Comparison of ENCODE assay signal across 14 cellular contexts in the genomic region with DNA sequence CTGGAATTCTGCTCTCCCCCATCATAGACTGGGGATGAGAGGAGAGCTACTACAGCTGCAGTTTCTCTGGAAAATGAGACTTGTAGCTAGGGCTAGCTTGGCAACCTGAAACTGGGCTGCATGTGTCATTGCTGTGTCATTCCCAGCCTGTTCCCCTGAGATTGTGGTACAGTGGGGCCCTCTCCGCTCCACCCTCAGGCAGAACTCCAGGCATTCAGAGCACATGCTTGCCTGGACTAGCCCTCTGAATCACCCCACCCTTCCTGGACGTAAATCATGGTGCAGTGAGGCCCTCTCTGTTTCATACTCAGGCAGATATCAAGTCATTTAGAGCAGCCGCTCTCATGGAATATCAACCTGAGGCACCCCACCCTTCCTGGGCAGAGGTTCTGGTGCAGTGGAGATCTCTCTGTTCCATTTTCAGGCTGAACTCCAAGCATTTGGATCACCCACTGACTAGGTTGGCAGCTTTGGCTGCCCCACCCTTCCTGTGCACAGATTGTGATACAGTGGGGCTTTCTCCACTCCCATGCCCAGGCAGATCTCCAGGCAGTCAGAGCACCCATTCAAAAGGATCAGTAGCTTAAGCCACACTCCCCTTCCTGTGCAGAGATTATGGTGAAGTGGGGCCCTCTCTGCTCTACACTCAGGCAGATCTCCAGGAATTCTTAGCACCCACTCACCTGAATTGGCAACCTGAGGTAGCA.
DNase-seq lines count a peak whose midpoint lies in the region; ATAC-seq, FAIRE-seq and TF ChIP-seq lines count a peak whose summit lies in the region.
"Had no signal": no experiment of that assay in that cellular context is flagged by ENCODE, and none has a peak within 500 bp of the region (broad histone marks: within the 10 kb centered on the region; RNA-seq: fewer than 3 reads in every experiment).

No MANE protein-coding gene starts in this region.

- no peak for TF ChIP-seq CTCF in HFFc6 (IDR thresholded peaks at IDR 0.05)
- TF ChIP-seq CTCF in mucosa of descending colon (IDR thresholded peaks at IDR 0.05), result no peak
- no peak for TF ChIP-seq CTCF in GM10248 (IDR thresholded peaks at IDR 0.05; ENCODE audit: control extremely low read depth, extremely low read depth, low read depth, missing control alignments)

- H3K4me1 Mint-ChIP-seq in HFFc6 (ENCODE audit: low read depth), result peaks cover 18% of the 10 kb centered on the region; the same call in 1 of the 2 replicates
- no peaks in the 10 kb centered on the region for H3K4me1 Mint-ChIP-seq in activated CD4-positive, alpha-beta T cell treated with anti-CD3 and anti-CD28 coated beads for 36 hours

- intact Hi-C loops in mucosa of descending colon (cut with DNase I, micrococcal nuclease), result no loop called here
- intact Hi-C loops in activated CD4-positive, alpha-beta T cell treated with anti-CD3 and anti-CD28 coated beads for 36 hours (cut with DNase I, micrococcal nuclease), result loop anchor here (2.0 to 5.0 kb wide), 2 partner anchors 998 to 999 kb away; no protein-coding TSS in a partner anchor

- ATAC-seq in mucosa of descending colon, result no peak
- no peak for ATAC-seq in activated CD4-positive, alpha-beta T cell treated with anti-CD3 and anti-CD28 coated beads for 36 hours
- ATAC-seq: gastrocnemius medialis had no signal

- CTCF ChIA-PET in GM10248 (lab: Yijun Ruan, JAX), result interaction anchor here (0.9 to 3.6 kb wide), 14 partner anchors 9 to 1578 kb away, joined by 3 to 18 read pairs (median 4); no protein-coding TSS in a partner anchor
- CTCF ChIA-PET in activated CD4-positive, alpha-beta T cell treated with anti-CD3 and anti-CD28 coated beads for 36 hours (lab: Charles Lee), result interaction anchor here (0.5 kb wide), 2 partner anchors 212 to 1107 kb away, joined by 3 read pairs; no protein-coding TSS in a partner anchor

- no peaks in the 10 kb centered on the region for H3K4me1 ChIP-seq in mucosa of descending colon (ENCODE audit: low read depth)
- H3K4me1 ChIP-seq: BLaER1 treated with 17β-estradiol and CSF1 and Interleukin-3, amounts not matched to agents 10 nM and 100 nM; gastrocnemius medialis had no signal

- H3K36me3 Mint-ChIP-seq in HFFc6 (ENCODE audit: low read depth), result no peaks in the 10 kb centered on the region; the same call in 1 of the 2 replicates
- no peaks in the 10 kb centered on the region for H3K36me3 Mint-ChIP-seq in activated CD4-positive, alpha-beta T cell treated with anti-CD3 and anti-CD28 coated beads for 36 hours (ENCODE audit: low read depth)

- H3K9me3 Mint-ChIP-seq in HFFc6, result peaks cover 34% of the 10 kb centered on the region
- peaks cover 16% of the 10 kb centered on the region for H3K9me3 Mint-ChIP-seq in activated CD4-positive, alpha-beta T cell treated with anti-CD3 and anti-CD28 coated beads for 36 hours (ENCODE audit: low read depth)

- peaks cover 8% of the 10 kb centered on the region for H3K9me3 ChIP-seq in mucosa of descending colon
- H3K9me3 ChIP-seq: ovary had no signal

- no peaks in the 10 kb centered on the region for H3K27me3 Mint-ChIP-seq in HFFc6 (ENCODE audit: insufficient read depth)
- no peaks in the 10 kb centered on the region for H3K27me3 Mint-ChIP-seq in activated CD4-positive, alpha-beta T cell treated with anti-CD3 and anti-CD28 coated beads for 36 hours

- H3K4me3 ChIP-seq in mucosa of descending colon, result no peak overlapping the region
- H3K4me3 ChIP-seq: BLaER1 treated with 17β-estradiol and CSF1 and Interleukin-3, amounts not matched to agents 10 nM and 100 nM; cardiac muscle cell; gastrocnemius medialis; ovary had no signal

- H3K36me3 ChIP-seq in mucosa of descending colon (ENCODE audit: low read depth), result no peaks in the 10 kb centered on the region
- H3K36me3 ChIP-seq: BLaER1 treated with 17β-estradiol and CSF1 and Interleukin-3, amounts not matched to agents 10 nM and 100 nM; cardiac muscle cell; gastrocnemius medialis; ovary had no signal

- peak overlapping the region; percentile 60 for H3K27ac Mint-ChIP-seq in HFFc6
- no peak overlapping the region for H3K27ac Mint-ChIP-seq in activated CD4-positive, alpha-beta T cell treated with anti-CD3 and anti-CD28 coated beads for 36 hours

- no peak overlapping the region for H3K4me3 Mint-ChIP-seq in HFFc6
- H3K4me3 Mint-ChIP-seq in activated CD4-positive, alpha-beta T cell treated with anti-CD3 and anti-CD28 coated beads for 36 hours, result no peak overlapping the region

- DNase-seq in HFFc6 (peak; percentile 64), T1000 (lab: John Stamatoyannopoulos, UW) (peak; percentile 65), fibroblast of peridontal ligament (ENCODE audit: extremely low read depth) (peak; percentile 40), urothelium cell line (ENCODE audit: low spot score) (peak; percentile 22), mucosa of descending colon (no peak), GM10248 (ENCODE audit: extremely low spot score) (no peak)
- no peak for DNase-seq in activated CD4-positive, alpha-beta T cell treated with anti-CD3 and anti-CD28 coated beads for 36 hours
- DNase-seq: activated CD4-positive, alpha-beta T cell treated with anti-CD3 and anti-CD28 coated beads, Interleukin-2, amount 50 U/mL, for 1 hour; activated naive CD4-positive, alpha-beta T cell treated with anti-CD3 and anti-CD28 coated beads, Interleukin-2, amount 50 U/mL, for 16 hours; effector CD4-positive, alpha-beta T cell; gastrocnemius medialis; ovary had no signal

- POLR2A ChIA-PET in GM10248 (lab: Yijun Ruan, JAX), result no interaction called here
- POLR2A ChIA-PET in activated CD4-positive, alpha-beta T cell treated with anti-CD3 and anti-CD28 coated beads for 36 hours (lab: Charles Lee), result no interaction called here

- no peak for FAIRE-seq in urothelium cell line (lab: Jason Lieb, UNC)

Comparison
In these comparisons a context has a peak if more than half of its experiments do, and no peak if none do; other contexts are left out.
1. DNase-seq: peak in HFFc6 (single experiment), T1000 (single experiment), fibroblast of peridontal ligament (single experiment) and urothelium cell line (single experiment); none in mucosa of descending colon (0 of 3), GM10248 (single experiment) and activated CD4-positive, alpha-beta T cell treated with anti-CD3 and anti-CD28 coated beads for 36 hours (single experiment).
2. intact Hi-C loops: an anchor here in activated CD4-positive, alpha-beta T cell treated with anti-CD3 and anti-CD28 coated beads for 36 hours (2.0 to 5.0 kb wide); none called in mucosa of descending colon.